ENCODE assay signal across 32 cellular contexts in the genomic region with DNA sequence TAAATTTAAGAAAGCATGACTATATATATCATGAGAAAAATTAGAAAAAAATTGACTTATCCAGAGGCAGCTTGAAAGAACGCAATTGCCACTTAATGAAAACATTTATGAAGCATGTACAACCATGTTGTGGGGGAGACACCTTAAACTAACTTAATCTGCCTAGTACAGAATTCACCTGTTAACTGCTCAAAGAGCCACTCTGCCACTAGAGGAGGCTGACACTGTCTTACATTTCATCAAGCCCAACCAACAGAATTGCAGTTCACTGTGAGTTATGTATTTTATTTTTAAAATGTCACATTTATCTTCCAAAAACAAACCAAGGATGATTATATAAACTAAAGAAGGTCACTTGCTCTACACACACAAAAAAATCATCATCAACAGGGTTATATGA.
DNase-seq lines count a peak whose midpoint lies in the region; ATAC-seq and TF ChIP-seq lines count a peak whose summit lies in the region.
"Had no signal": no experiment of that assay in that cellular context is flagged by ENCODE, and none has a peak within 500 bp of the region (broad histone marks: within the 10 kb centered on the region; RNA-seq: fewer than 3 reads in every experiment).

No MANE protein-coding gene starts in this region.

- H3K4me1 Mint-ChIP-seq in H9 = no peaks in the 10 kb centered on the region
- H3K4me1 Mint-ChIP-seq: stimulated activated memory B cell treated with anti-CD40 and anti-IgM and Interleukin-4, amounts not matched to agents 10 μg/mL and 1 μg/mL and 100 μg/mL, for 72 hours had no signal

- intact Hi-C loops in left colon (cut with DNase I, micrococcal nuclease) = no loop called here

- no peak overlapping the region for H2BK5ac ChIP-seq in H9 (ENCODE audit: insufficient read length, low read length)

- H3K27ac Mint-ChIP-seq in H9 = no peak overlapping the region
- H3K27ac Mint-ChIP-seq: activated B cell treated with CpG ODN at 0.5 μM for 24 hours; activated T-helper 17 cell treated with anti-CD3 and anti-CD28 coated beads, Interleukin-2, amount 50 U/mL, for 72 hours; neural progenitor cell; stimulated activated memory B cell treated with anti-CD40 and anti-IgM and Interleukin-4, amounts not matched to agents 10 μg/mL and 1 μg/mL and 100 μg/mL, for 72 hours; type B pancreatic cell had no signal

- no peaks in the 10 kb centered on the region for H4K20me1 ChIP-seq in DOHH2 (ENCODE audit: control insufficient read depth, insufficient read depth, low read depth, low read length)
- no peaks in the 10 kb centered on the region for H4K20me1 ChIP-seq in H9 (ENCODE audit: control insufficient read depth, insufficient read depth, insufficient read length)
- no peaks in the 10 kb centered on the region for H4K20me1 ChIP-seq in SK-N-SH (ENCODE audit: insufficient read depth)
- H4K20me1 ChIP-seq: BLaER1 treated with 17β-estradiol and CSF1 and Interleukin-3, amounts not matched to agents 10 nM and 100 nM had no signal

- H3K36me3 Mint-ChIP-seq in H9 (ENCODE audit: insufficient read depth in 1 of 3, low read depth in 3 of 3) = no peaks in the 10 kb centered on the region; a peak in 1 of 7 replicates
- H3K36me3 Mint-ChIP-seq: stimulated activated memory B cell treated with anti-CD40 and anti-IgM and Interleukin-4, amounts not matched to agents 10 μg/mL and 1 μg/mL and 100 μg/mL, for 72 hours had no signal

- H3K4me3 ChIP-seq in DOHH2 (ENCODE audit: low read length) = no peak overlapping the region
- no peak overlapping the region for H3K4me3 ChIP-seq in SK-N-SH (ENCODE audit: low read depth in 2 of 2, low read length in 1 of 2)
- H3K4me3 ChIP-seq: BLaER1 treated with 17β-estradiol and CSF1 and Interleukin-3, amounts not matched to agents 10 nM and 100 nM; colonic mucosa; gastroesophageal sphincter; neural progenitor cell; Peyer's patch; right lobe of liver had no signal

- H2AK5ac ChIP-seq in H9 (ENCODE audit: insufficient read length, low read length) = no peak overlapping the region

- TF ChIP-seq CTCF in DOHH2 (IDR thresholded peaks at IDR 0.05; ENCODE audit: low read depth, low read length, poor library complexity, severe bottlenecking) = peak; percentile 10
- peak; percentile 25; the same call in 2 of the 3 replicates for TF ChIP-seq CTCF in H9 (conservative IDR thresholded peaks at IDR 0.05)
- peak; percentile 49 for TF ChIP-seq CTCF in VCaP (conservative IDR thresholded peaks at IDR 0.05)
- TF ChIP-seq CTCF in SK-N-SH (IDR thresholded peaks at IDR 0.05) = no peak

- H3K27ac ChIP-seq in DOHH2 (ENCODE audit: low read depth, low read length) (no peak overlapping the region), H9 (ENCODE audit: insufficient read length, low read depth, low read length) (no peak overlapping the region), VCaP (no peak overlapping the region), SK-N-SH (ENCODE audit: low read depth in 2 of 2, low read length in 1 of 2) (no peak overlapping the region)
- H3K27ac ChIP-seq: BLaER1 treated with 17β-estradiol and CSF1 and Interleukin-3, amounts not matched to agents 10 nM and 100 nM; colonic mucosa; gastroesophageal sphincter; neural progenitor cell; Peyer's patch; right lobe of liver had no signal

- CTCF ChIA-PET in SK-N-SH (lab: Yijun Ruan, JAX) = interaction anchor here (1.4 kb wide), 1 partner anchor 67 kb away, joined by 3 read pairs; no protein-coding TSS in a partner anchor

- H2BK120ac ChIP-seq in H9 (ENCODE audit: low read depth, low read length, poor library complexity, severe bottlenecking) = no peak overlapping the region

- H3K4me2 ChIP-seq in DOHH2 (ENCODE audit: low read length) = no peak overlapping the region
- H3K4me2 ChIP-seq in H9 (ENCODE audit: insufficient read depth, insufficient read length, low read length) = no peak overlapping the region
- H3K4me2 ChIP-seq in SK-N-SH = no peak overlapping the region
- H3K4me2 ChIP-seq: BLaER1 treated with 17β-estradiol and CSF1 and Interleukin-3, amounts not matched to agents 10 nM and 100 nM; neural progenitor cell had no signal

- no peak overlapping the region for H3K56ac ChIP-seq in H9 (ENCODE audit: insufficient read length, low read depth, low read length)

- peak; percentile 29 for ATAC-seq in left colon
- no peak for ATAC-seq in HG03520 (IDR thresholded peaks at IDR 0.05; ENCODE audit: unreplicated experiment)
- ATAC-seq: activated T-helper 17 cell treated with anti-CD3 and anti-CD28 coated beads, Interleukin-2, amount 50 U/mL, for 72 hours; gastroesophageal sphincter; left lobe of liver; right lobe of liver; stimulated activated memory B cell treated with anti-CD40 and anti-IgM and Interleukin-4, amounts not matched to agents 10 μg/mL and 1 μg/mL and 100 μg/mL, for 72 hours had no signal

- H3K23ac ChIP-seq in H9 (ENCODE audit: insufficient read length, low read depth, low read length) = no peak overlapping the region

- TF ChIP-seq EP300 in SK-N-SH (IDR thresholded peaks at IDR 0.05; ENCODE audit: borderline replicate concordance in 1 of 2, low read depth in 1 of 2, low read length in 1 of 2) = no peak

- no peak for TF ChIP-seq RAD21 in SK-N-SH (IDR thresholded peaks at IDR 0.05; ENCODE audit: low read length)

- H4K5ac ChIP-seq in H9 (ENCODE audit: insufficient read length, low read depth, low read length) = no peak overlapping the region

- no peak overlapping the region for H3T11ph ChIP-seq in H9 (ENCODE audit: low read length)

- no peaks in the 10 kb centered on the region; a peak in 2 of 5 replicates for H3K9me3 Mint-ChIP-seq in H9
- H3K9me3 Mint-ChIP-seq: activated naive CD4-positive, alpha-beta T cell treated with anti-CD3 and anti-CD28 coated beads, Interleukin-2, amount 50 U/mL, for 24 hours had no signal

- WGBS in H9 (ENCODE audit: extremely low coverage, insufficient read length, low lambda C conversion rate) = no CpG with 5 or more reads among the region's 1 CpG
- 95% methylated on average over 1 of the region's 1 CpG for WGBS in SK-N-SH (ENCODE audit: low lambda C conversion rate)

- H3K4me1 ChIP-seq in DOHH2 (ENCODE audit: control insufficient read depth, low read length) (peaks cover 66% of the 10 kb centered on the region), H9 (ENCODE audit: insufficient read depth, low read length) (no peaks in the 10 kb centered on the region), SK-N-SH (ENCODE audit: control insufficient read depth in 1 of 2, insufficient read depth in 2 of 2, low read depth in 1 of 2, low read length in 1 of 2) (peaks cover 0 to 4% of the 10 kb centered on the region in 2 experiments; a peak in 1 of 4 replicates)
- H3K4me1 ChIP-seq: BLaER1 treated with 17β-estradiol and CSF1 and Interleukin-3, amounts not matched to agents 10 nM and 100 nM; colonic mucosa; Peyer's patch; right lobe of liver had no signal

- H2BK20ac ChIP-seq in H9 (ENCODE audit: low read depth, low read length, poor library complexity, severe bottlenecking) = no peak overlapping the region

- DNase-seq in H9 = no peak
- no peak for DNase-seq in left colon
- no peak for DNase-seq in NCI-H524 (lab: John Stamatoyannopoulos, UW)
- DNase-seq in SK-N-SH = no peak
- DNase-seq: activated B cell treated with CpG ODN at 0.5 μM for 24 hours; activated CD4-positive, alpha-beta T cell treated with anti-CD3 and anti-CD28 coated beads, Interleukin-2, amount 50 U/mL, for 4 hours; aorta; Calu3; colonic mucosa; EL; hippocampal formation; mesenchymal stem cell; MV-4-11; NCI-H1436 treated with DMSO at 0.1 percent for 48 hours; NCI-H510A; NK-92 treated with Interleukin-12 subunit alpha and Interleukin-12 subunit beta, amount 100 ng/mL, for 24 hours; Peyer's patch; posterior cingulate gyrus; right lobe of liver; stimulated activated CD4-positive, alpha-beta T cell treated with anti-CD3 and anti-CD28 coated beads, Interleukin-4, amount 100 ng/mL, for 4 hours; substantia nigra had no signal

- no peak overlapping the region for H4K8ac ChIP-seq in H9 (replicated peaks; ENCODE audit: insufficient read length, low read depth, low read length)

- H3K9ac ChIP-seq in H9 (ENCODE audit: extremely low read depth, insufficient read length, low read length) = no peak overlapping the region
- H3K9ac ChIP-seq in SK-N-SH = no peak overlapping the region
- H3K9ac ChIP-seq: BLaER1 treated with 17β-estradiol and CSF1 and Interleukin-3, amounts not matched to agents 10 nM and 100 nM; neural progenitor cell had no signal

- no peaks in the 10 kb centered on the region for H3K36me3 ChIP-seq in DOHH2 (ENCODE audit: control insufficient read depth, low read length)
- H3K36me3 ChIP-seq in SK-N-SH (replicated peaks in 1 of 2; ENCODE audit: control insufficient read depth in 1 of 2, insufficient read depth in 2 of 2, low read length in 1 of 2) = no peaks in the 10 kb centered on the region
- H3K36me3 ChIP-seq: BLaER1 treated with 17β-estradiol and CSF1 and Interleukin-3, amounts not matched to agents 10 nM and 100 nM; colonic mucosa; neural progenitor cell; right lobe of liver had no signal

- H3K27me3 Mint-ChIP-seq in H9 (ENCODE audit: low read depth) = no peaks in the 10 kb centered on the region
- H3K27me3 Mint-ChIP-seq: activated B cell treated with CpG ODN at 0.5 μM for 24 hours; activated naive CD4-positive, alpha-beta T cell treated with anti-CD3 and anti-CD28 coated beads, Interleukin-2, amount 50 U/mL, for 24 hours; activated T-helper 17 cell treated with anti-CD3 and anti-CD28 coated beads, Interleukin-2, amount 50 U/mL, for 72 hours; stimulated activated memory B cell treated with anti-CD40 and anti-IgM and Interleukin-4, amounts not matched to agents 10 μg/mL and 1 μg/mL and 100 μg/mL, for 72 hours; type B pancreatic cell had no signal

- H2AFZ ChIP-seq in H9 (ENCODE audit: low read length) (no peak overlapping the region), SK-N-SH (ENCODE audit: low read depth) (no peak overlapping the region)
- H2AFZ ChIP-seq: neural progenitor cell had no signal

- H3K9me3 ChIP-seq in DOHH2 (ENCODE audit: control insufficient read depth, insufficient read depth, low read length) (no peaks in the 10 kb centered on the region), H9 (ENCODE audit: control insufficient read depth, low read depth, low read length) (no peaks in the 10 kb centered on the region), SK-N-SH (no peaks in the 10 kb centered on the region)
- H3K9me3 ChIP-seq: BLaER1 treated with 17β-estradiol and CSF1 and Interleukin-3, amounts not matched to agents 10 nM and 100 nM; colonic mucosa; gastroesophageal sphincter; Peyer's patch; right lobe of liver had no signal

- no peaks in the 10 kb centered on the region for H3K27me3 ChIP-seq in DOHH2 (ENCODE audit: control insufficient read depth, low read length)
- H3K27me3 ChIP-seq in H9 (ENCODE audit: insufficient read depth, low read length) = no peaks in the 10 kb centered on the region
- H3K27me3 ChIP-seq in SK-N-SH (ENCODE audit: insufficient read depth) = no peaks in the 10 kb centered on the region
- H3K27me3 ChIP-seq: BLaER1 treated with 17β-estradiol and CSF1 and Interleukin-3, amounts not matched to agents 10 nM and 100 nM; colonic mucosa; gastroesophageal sphincter; neural progenitor cell; Peyer's patch; right lobe of liver had no signal

- POLR2A ChIA-PET in SK-N-SH (lab: Yijun Ruan, JAX) = no interaction called here

- H3K4me3 Mint-ChIP-seq in H9 = no peak overlapping the region
- H3K4me3 Mint-ChIP-seq: activated B cell treated with CpG ODN at 0.5 μM for 24 hours; activated naive CD4-positive, alpha-beta T cell treated with anti-CD3 and anti-CD28 coated beads, Interleukin-2, amount 50 U/mL, for 24 hours; activated T-helper 17 cell treated with anti-CD3 and anti-CD28 coated beads, Interleukin-2, amount 50 U/mL, for 72 hours; neural progenitor cell; stimulated activated memory B cell treated with anti-CD40 and anti-IgM and Interleukin-4, amounts not matched to agents 10 μg/mL and 1 μg/mL and 100 μg/mL, for 72 hours; type B pancreatic cell had no signal

- no peak overlapping the region for H2BK15ac ChIP-seq in H9 (ENCODE audit: low read depth, low read length)

- H3F3A ChIP-seq in DOHH2 (ENCODE audit: control insufficient read depth, insufficient read depth) (peaks cover 9% of the 10 kb centered on the region), SK-N-SH (replicated peaks; ENCODE audit: insufficient read depth) (no peaks in the 10 kb centered on the region)

- no peak overlapping the region for H2BK12ac ChIP-seq in H9 (ENCODE audit: insufficient read length, low read depth, low read length)

- no peak overlapping the region for H3K4ac ChIP-seq in H9 (ENCODE audit: low read depth, low read length)

- H4K91ac ChIP-seq in H9 (ENCODE audit: insufficient read length, low read depth, low read length) = no peak overlapping the region

- H3K9me2 ChIP-seq in DOHH2 (replicated peaks; ENCODE audit: control insufficient read depth, low read length) = no peaks in the 10 kb centered on the region
- no peaks in the 10 kb centered on the region for H3K9me2 ChIP-seq in SK-N-SH

- H3K79me2 ChIP-seq in DOHH2 (ENCODE audit: control insufficient read depth, low read length) = no peaks in the 10 kb centered on the region
- no peaks in the 10 kb centered on the region for H3K79me2 ChIP-seq in H9 (ENCODE audit: insufficient read depth, low read length)
- no peaks in the 10 kb centered on the region for H3K79me2 ChIP-seq in SK-N-SH (ENCODE audit: insufficient read depth)

- H3K18ac ChIP-seq in H9 (ENCODE audit: insufficient read length, low read depth, low read length) = no peak overlapping the region

- no peaks in the 10 kb centered on the region for H3K23me2 ChIP-seq in H9 (ENCODE audit: insufficient read length, low read depth, low read length, poor library complexity, severe bottlenecking)

- no peak overlapping the region for H3K14ac ChIP-seq in H9 (ENCODE audit: insufficient read depth, low read length)

- no peaks in the 10 kb centered on the region for H3K79me1 ChIP-seq in H9 (ENCODE audit: insufficient read depth, low read depth, low read length, poor library complexity, severe bottlenecking)
